In the genomic region with DNA sequence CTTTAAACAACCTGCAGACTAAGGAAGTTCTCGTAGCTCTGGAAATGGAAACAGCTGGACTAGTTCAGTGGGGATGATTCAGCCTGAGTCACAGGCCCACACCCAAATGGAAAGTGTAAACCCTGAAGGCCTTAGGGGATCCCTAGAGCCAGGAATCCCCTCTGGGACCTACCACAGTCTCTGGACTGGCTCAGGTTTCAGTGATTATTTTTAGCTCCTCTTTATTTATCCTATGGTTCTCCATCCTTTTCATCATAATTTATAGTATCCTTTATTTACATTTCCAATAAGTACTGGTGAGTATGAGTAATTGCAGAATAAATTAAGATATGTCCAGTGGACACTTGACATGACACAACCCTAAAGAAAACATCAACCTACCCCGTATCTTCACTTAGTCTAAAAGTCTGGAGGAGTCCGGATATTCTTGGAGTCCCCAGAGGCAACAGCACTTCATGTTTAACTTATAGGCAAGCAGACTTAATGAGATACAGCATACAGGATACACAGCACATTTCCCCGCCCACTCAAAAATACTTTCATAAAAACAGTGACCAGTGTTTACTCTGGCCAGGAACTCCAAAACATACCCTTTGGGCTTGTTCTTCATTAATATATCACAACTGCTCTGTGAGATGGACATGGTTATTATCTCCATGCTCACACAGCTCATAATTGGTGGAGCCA, we compare ENCODE assay signal across 1 cellular context.
TF ChIP-seq lines count a peak whose summit lies in the region.

No MANE protein-coding gene starts in this region.

TF ChIP-seq in GM12878, 131 proteins besides CTCF, POLR2A, EP300 and RAD21 (continued from another document):
- TF ChIP-seq MAX (IDR thresholded peaks at IDR 0.05; ENCODE audit: low read depth, low read length) (no peak), IRF5 (IDR thresholded peaks at IDR 0.05; ENCODE audit: borderline replicate concordance) (no peak), MXI1 (IDR thresholded peaks at IDR 0.05; ENCODE audit: low read depth, low read length) (no peak), ZNF207 (IDR thresholded peaks at IDR 0.05; ENCODE audit: borderline replicate concordance) (no peak), STAT1 (conservative IDR thresholded peaks at IDR 0.05) (no peak), RBBP5 (conservative IDR thresholded peaks at IDR 0.05) (no peak), FOS (IDR thresholded peaks at IDR 0.05; ENCODE audit: borderline replicate concordance, extremely low read depth, insufficient read length) (no peak), SREBF2 (IDR thresholded peaks at IDR 0.05; ENCODE audit: low read length) (no peak), SREBF1 (IDR thresholded peaks at IDR 0.05; ENCODE audit: low read length) (no peak), BACH1 (IDR thresholded peaks at IDR 0.05; ENCODE audit: borderline replicate concordance) (no peak)
- TF ChIP-seq, protein P1, sequence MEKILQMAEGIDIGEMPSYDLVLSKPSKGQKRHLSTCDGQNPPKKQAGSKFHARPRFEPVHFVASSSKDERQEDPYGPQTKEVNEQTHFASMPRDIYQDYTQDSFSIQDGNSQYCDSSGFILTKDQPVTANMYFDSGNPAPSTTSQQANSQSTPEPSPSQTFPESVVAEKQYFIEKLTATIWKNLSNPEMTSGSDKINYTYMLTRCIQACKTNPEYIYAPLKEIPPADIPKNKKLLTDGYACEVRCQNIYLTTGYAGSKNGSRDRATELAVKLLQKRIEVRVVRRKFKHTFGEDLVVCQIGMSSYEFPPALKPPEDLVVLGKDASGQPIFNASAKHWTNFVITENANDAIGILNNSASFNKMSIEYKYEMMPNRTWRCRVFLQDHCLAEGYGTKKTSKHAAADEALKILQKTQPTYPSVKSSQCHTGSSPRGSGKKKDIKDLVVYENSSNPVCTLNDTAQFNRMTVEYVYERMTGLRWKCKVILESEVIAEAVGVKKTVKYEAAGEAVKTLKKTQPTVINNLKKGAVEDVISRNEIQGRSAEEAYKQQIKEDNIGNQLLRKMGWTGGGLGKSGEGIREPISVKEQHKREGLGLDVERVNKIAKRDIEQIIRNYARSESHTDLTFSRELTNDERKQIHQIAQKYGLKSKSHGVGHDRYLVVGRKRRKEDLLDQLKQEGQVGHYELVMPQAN (conservative IDR thresholded peaks at IDR 0.05) = no peak
